In genomic region chr10:14409247-14409646, GRCh38 we compare ENCODE assay signal across 15 cellular contexts.
DNase-seq lines count a peak whose midpoint lies in the region; ATAC-seq and TF ChIP-seq lines count a peak whose summit lies in the region.
"Had no signal": no experiment of that assay in that cellular context is flagged by ENCODE, and none has a peak within 500 bp of the region (broad histone marks: within the 10 kb centered on the region; RNA-seq: fewer than 3 reads in every experiment).

No MANE protein-coding gene starts in this region.

- TF ChIP-seq CTCF in activated CD8-positive, alpha-beta T cell treated with anti-CD3 and anti-CD28 coated beads for 36 hours (IDR thresholded peaks at IDR 0.05), result no peak
- TF ChIP-seq CTCF in progenitor cell of endocrine pancreas (IDR thresholded peaks at IDR 0.05; ENCODE audit: unreplicated experiment), result no peak

- POLR2A ChIA-PET in activated CD8-positive, alpha-beta T cell treated with anti-CD3 and anti-CD28 coated beads for 36 hours (lab: Charles Lee), result interaction anchor here (0.6 to 1.3 kb wide), 6 partner anchors 9 to 224 kb away, joined by 3 to 6 read pairs (median 3); no protein-coding TSS in a partner anchor
- POLR2A ChIA-PET in activated CD8-positive, alpha-beta T cell treated with anti-CD3 and anti-CD28 coated beads, Interleukin-2, amount 10 ng/mL, durations not matched to agents 7 days and 5 days (lab: Charles Lee), result no interaction called here

- H3K9me3 Mint-ChIP-seq in activated CD8-positive, alpha-beta T cell treated with anti-CD3 and anti-CD28 coated beads for 36 hours, result peaks cover 16% of the 10 kb centered on the region
- peaks cover 6% of the 10 kb centered on the region for H3K9me3 Mint-ChIP-seq in activated CD8-positive, alpha-beta T cell treated with anti-CD3 and anti-CD28 coated beads, Interleukin-2, amount 10 ng/mL, durations not matched to agents 7 days and 5 days (ENCODE audit: insufficient read depth)
- H3K9me3 Mint-ChIP-seq in progenitor cell of endocrine pancreas (ENCODE audit: low read depth), result no peaks in the 10 kb centered on the region

- H3K36me3 Mint-ChIP-seq in activated CD8-positive, alpha-beta T cell treated with anti-CD3 and anti-CD28 coated beads for 36 hours (ENCODE audit: low read depth), result peaks cover 3% of the 10 kb centered on the region
- no peaks in the 10 kb centered on the region for H3K36me3 Mint-ChIP-seq in activated CD8-positive, alpha-beta T cell treated with anti-CD3 and anti-CD28 coated beads, Interleukin-2, amount 10 ng/mL, durations not matched to agents 7 days and 5 days (ENCODE audit: low read depth)
- H3K36me3 Mint-ChIP-seq in progenitor cell of endocrine pancreas (ENCODE audit: insufficient read depth), result no peaks in the 10 kb centered on the region
- H3K36me3 Mint-ChIP-seq: CD4-positive, CD25-positive, alpha-beta regulatory T cell had no signal

- peak; percentile 65 for DNase-seq in activated CD8-positive, alpha-beta T cell treated with anti-CD3 and anti-CD28 coated beads for 36 hours
- no peak for DNase-seq in activated CD8-positive, alpha-beta T cell treated with anti-CD3 and anti-CD28 coated beads, Interleukin-2, amount 10 ng/mL, durations not matched to agents 7 days and 5 days
- peak; percentile 35 for DNase-seq in activated T-cell treated with anti-CD3 and anti-CD28 coated beads for 48 hours (ENCODE audit: low read depth)
- peak; percentile 29 to 38 for DNase-seq in stimulated activated CD4-positive, alpha-beta T cell treated with anti-CD3 and anti-CD28 coated beads, Interleukin-12 subunit alpha, Interleukin-12 subunit beta, amount 100 ng/mL, for 24 hours (ENCODE audit: low read depth in 2 of 2)
- peak; percentile 7 to 23 for DNase-seq in stimulated activated CD8-positive, alpha-beta memory T cell treated with anti-CD3 and anti-CD28 coated beads, Interleukin-2, amount 100 ng/mL, for 48 hours (ENCODE audit: low read depth in 2 of 2)
- no peak for DNase-seq in progenitor cell of endocrine pancreas (ENCODE audit: low spot score, unreplicated experiment)
- no peak for DNase-seq in NCI-H2029 (lab: John Stamatoyannopoulos, UW)
- DNase-seq in amygdala (lab: John Stamatoyannopoulos, UW), result no peak
- DNase-seq: hypothalamus, midbrain, NCI-H1105, NCI-H2171 treated with DMSO at 0.1 percent for 48 hours, nucleus accumbens had no signal

- intact Hi-C loops in activated CD8-positive, alpha-beta T cell treated with anti-CD3 and anti-CD28 coated beads for 36 hours (cut with micrococcal nuclease), result loop anchor here (1.0 kb wide), 1 partner anchor 19 kb away; no protein-coding TSS in a partner anchor

- H3K27me3 Mint-ChIP-seq in activated CD8-positive, alpha-beta T cell treated with anti-CD3 and anti-CD28 coated beads for 36 hours, result peaks cover 47% of the 10 kb centered on the region
- H3K27me3 Mint-ChIP-seq in activated CD8-positive, alpha-beta T cell treated with anti-CD3 and anti-CD28 coated beads, Interleukin-2, amount 10 ng/mL, durations not matched to agents 7 days and 5 days (ENCODE audit: low read depth), result peaks cover 25% of the 10 kb centered on the region
- peaks cover 10% of the 10 kb centered on the region for H3K27me3 Mint-ChIP-seq in progenitor cell of endocrine pancreas

- CTCF ChIA-PET in activated CD8-positive, alpha-beta T cell treated with anti-CD3 and anti-CD28 coated beads for 36 hours (lab: Charles Lee), result interaction anchor here (0.6 to 1.0 kb wide), 3 partner anchors 23 to 89 kb away, joined by 3 read pairs; no protein-coding TSS in a partner anchor
- CTCF ChIA-PET in activated CD8-positive, alpha-beta T cell treated with anti-CD3 and anti-CD28 coated beads, Interleukin-2, amount 10 ng/mL, durations not matched to agents 7 days and 5 days (lab: Charles Lee), result no interaction called here

- H3K27ac Mint-ChIP-seq in activated CD8-positive, alpha-beta T cell treated with anti-CD3 and anti-CD28 coated beads for 36 hours, result peak overlapping the region; percentile 53
- H3K27ac Mint-ChIP-seq in activated CD8-positive, alpha-beta T cell treated with anti-CD3 and anti-CD28 coated beads, Interleukin-2, amount 10 ng/mL, durations not matched to agents 7 days and 5 days, result no peak overlapping the region
- no peak overlapping the region for H3K27ac Mint-ChIP-seq in progenitor cell of endocrine pancreas

- no peak overlapping the region for H3K4me3 Mint-ChIP-seq in activated CD8-positive, alpha-beta T cell treated with anti-CD3 and anti-CD28 coated beads for 36 hours
- H3K4me3 Mint-ChIP-seq in activated CD8-positive, alpha-beta T cell treated with anti-CD3 and anti-CD28 coated beads, Interleukin-2, amount 10 ng/mL, durations not matched to agents 7 days and 5 days, result no peak overlapping the region
- H3K4me3 Mint-ChIP-seq in progenitor cell of endocrine pancreas (ENCODE audit: low read depth), result no peak overlapping the region

- peak; percentile 67 for ATAC-seq in activated CD8-positive, alpha-beta T cell treated with anti-CD3 and anti-CD28 coated beads for 36 hours
- no peak for ATAC-seq in activated CD8-positive, alpha-beta T cell treated with anti-CD3 and anti-CD28 coated beads, Interleukin-2, amount 10 ng/mL, durations not matched to agents 7 days and 5 days
- ATAC-seq: sciatic nerve had no signal

- peaks cover 24% of the 10 kb centered on the region for H3K4me1 Mint-ChIP-seq in activated CD8-positive, alpha-beta T cell treated with anti-CD3 and anti-CD28 coated beads for 36 hours (ENCODE audit: low read depth)
- peaks cover 14% of the 10 kb centered on the region for H3K4me1 Mint-ChIP-seq in activated CD8-positive, alpha-beta T cell treated with anti-CD3 and anti-CD28 coated beads, Interleukin-2, amount 10 ng/mL, durations not matched to agents 7 days and 5 days (ENCODE audit: low read depth)
- H3K4me1 Mint-ChIP-seq in progenitor cell of endocrine pancreas (ENCODE audit: low read depth), result peaks cover 23% of the 10 kb centered on the region

Comparison
In these comparisons a context has a peak if more than half of its experiments do, and no peak if none do; other contexts are left out.
1. DNase-seq: peak in activated CD8-positive, alpha-beta T cell treated with anti-CD3 and anti-CD28 coated beads for 36 hours (single experiment), activated T-cell treated with anti-CD3 and anti-CD28 coated beads for 48 hours (single experiment), stimulated activated CD4-positive, alpha-beta T cell treated with anti-CD3 and anti-CD28 coated beads, Interleukin-12 subunit alpha, Interleukin-12 subunit beta, amount 100 ng/mL, for 24 hours (2 of 2) and stimulated activated CD8-positive, alpha-beta memory T cell treated with anti-CD3 and anti-CD28 coated beads, Interleukin-2, amount 100 ng/mL, for 48 hours (2 of 2); none in activated CD8-positive, alpha-beta T cell treated with anti-CD3 and anti-CD28 coated beads, Interleukin-2, amount 10 ng/mL, durations not matched to agents 7 days and 5 days (single experiment), progenitor cell of endocrine pancreas (single experiment), NCI-H2029 (single experiment) and amygdala (0 of 56).